Comparison of ENCODE assay signal across 13 cellular contexts in genomic region chr18:46502444-46502843, GRCh38.
DNase-seq lines count a peak whose midpoint lies in the region; TF ChIP-seq lines count a peak whose summit lies in the region.
"Had no signal": no experiment of that assay in that cellular context is flagged by ENCODE, and none has a peak within 500 bp of the region (broad histone marks: within the 10 kb centered on the region; RNA-seq: fewer than 3 reads in every experiment).

No MANE protein-coding gene starts in this region.

- H3K36me3 Mint-ChIP-seq in endodermal cell (ENCODE audit: low read depth): no peaks in the 10 kb centered on the region
- H3K36me3 Mint-ChIP-seq: brain had no signal

- no peaks in the 10 kb centered on the region for H3K79me2 ChIP-seq in mammary epithelial cell (ENCODE audit: insufficient read depth, low read length)

- H2AFZ ChIP-seq in mammary epithelial cell (ENCODE audit: low read depth, low read length): no peak overlapping the region

- intact Hi-C loops in mammary epithelial cell (cut with micrococcal nuclease): no loop called here
- intact Hi-C loops in head of caudate nucleus (cut with DNase I): no loop called here

- in situ Hi-C loops in T47D (cut with HindIII; ENCODE audit: low pct_unique_long_range_greater_than_20kb, low sequenced_read_pairs): no loop called here
- in situ Hi-C loops in mammary epithelial cell (cut with MboI; ENCODE audit: low sequenced_read_pairs in 2 of 2): loop anchor here in 1 of 2 donors (25.0 kb wide), 1 partner anchor 215 kb away; no protein-coding TSS in a partner anchor

- H3K4me1 ChIP-seq in mammary epithelial cell (ENCODE audit: insufficient read depth, low read length): no peaks in the 10 kb centered on the region
- H3K4me1 ChIP-seq in endodermal cell (ENCODE audit: control insufficient read depth, insufficient read depth, low read length): no peaks in the 10 kb centered on the region

- BruUV-seq in mammary epithelial cell (replicated peaks; lab: Mats Ljungman, UMichigan): no TSS peak

- no peak overlapping the region for H3K27ac Mint-ChIP-seq in endodermal cell
- H3K27ac Mint-ChIP-seq: activated T-cell treated with anti-CD3 and anti-CD28 coated beads, Interleukin-2, amount 50 U/mL, for 72 hours; brain; natural killer cell treated with Interleukin-12 subunit alpha and Interleukin-12 subunit beta and Interleukin-15 and Interleukin-18, amount 100 ng/mL, for 72 hours had no signal

- DNase-seq in T47D (ENCODE audit: low read depth in 1 of 2, low spot score in 1 of 2) (peak; percentile 5 to 54), mammary epithelial cell (no peak), NCI-H460 (ENCODE audit: extremely low read depth, low read depth) (peak; percentile 12), endodermal cell (peak; percentile 88), renal cortical epithelial cell (ENCODE audit: low read depth) (peak; percentile 7), NCI-H526 (lab: John Stamatoyannopoulos, UW) (no peak), head of caudate nucleus (no peak), DMS153 (lab: John Stamatoyannopoulos, UW) (no peak)
- DNase-seq: activated T-cell treated with anti-CD3 and anti-CD28 coated beads, Interleukin-2, amount 50 U/mL, for 72 hours; GF-D8; left colon had no signal

- dilution Hi-C loops in mammary epithelial cell (cut with HindIII; ENCODE audit: low sequenced_read_pairs): no loop called here

- no peak for TF ChIP-seq CTCF in mammary epithelial cell (conservative IDR thresholded peaks at IDR 0.05 in 1 of 2, IDR thresholded peaks at IDR 0.05 in 1 of 2; ENCODE audit: extremely low read depth in 1 of 2, insufficient read depth in 1 of 2, low read depth in 1 of 2, low read length in 2 of 2)
- TF ChIP-seq CTCF in endodermal cell (conservative IDR thresholded peaks at IDR 0.05): no peak

- H3K9me3 ChIP-seq in mammary epithelial cell (replicated peaks; ENCODE audit: insufficient read depth, low read length): no peaks in the 10 kb centered on the region
- H3K9me3 ChIP-seq in endodermal cell (ENCODE audit: control insufficient read depth, low read length): no peaks in the 10 kb centered on the region

- H3K36me3 ChIP-seq in mammary epithelial cell (ENCODE audit: insufficient read depth, low read length) (no peaks in the 10 kb centered on the region), endodermal cell (ENCODE audit: control insufficient read depth, insufficient read depth, low read length) (no peaks in the 10 kb centered on the region)

- H3K9me3 Mint-ChIP-seq in endodermal cell: no peaks in the 10 kb centered on the region
- H3K9me3 Mint-ChIP-seq: natural killer cell treated with Interleukin-12 subunit alpha and Interleukin-12 subunit beta and Interleukin-15 and Interleukin-18, amount 100 ng/mL, for 72 hours had no signal

- H3K27ac ChIP-seq in mammary epithelial cell (ENCODE audit: insufficient read depth, low read depth, low read length) (no peak overlapping the region), endodermal cell (ENCODE audit: low read depth, low read length) (no peak overlapping the region)

- 25% methylated on average over 2 of the region's 2 CpGs for WGBS in mammary epithelial cell (ENCODE audit: low coverage, missing lambda C conversion rate)
- 21% methylated on average over 2 of the region's 2 CpGs; no CpG with 5 or more reads in 1 of the 2 experiments for WGBS in endodermal cell (ENCODE audit: insufficient coverage in 1 of 2, insufficient read length in 1 of 2), 2 experiments

- H3K4me3 Mint-ChIP-seq in endodermal cell: no peak overlapping the region
- H3K4me3 Mint-ChIP-seq: activated T-cell treated with anti-CD3 and anti-CD28 coated beads, Interleukin-2, amount 50 U/mL, for 72 hours; brain; natural killer cell treated with Interleukin-12 subunit alpha and Interleukin-12 subunit beta and Interleukin-15 and Interleukin-18, amount 100 ng/mL, for 72 hours had no signal

- no peak overlapping the region for H3K4me2 ChIP-seq in mammary epithelial cell (ENCODE audit: insufficient read depth, low read depth, low read length)

- H3K27me3 ChIP-seq in mammary epithelial cell (ENCODE audit: insufficient read depth, low read length) (no peaks in the 10 kb centered on the region), endodermal cell (ENCODE audit: control insufficient read depth, insufficient read depth, low read length, poor library complexity, severe bottlenecking) (peaks cover 63% of the 10 kb centered on the region)

- H3K4me1 Mint-ChIP-seq in endodermal cell: no peaks in the 10 kb centered on the region
- H3K4me1 Mint-ChIP-seq: brain had no signal

- H3K4me3 ChIP-seq in mammary epithelial cell (replicated peaks in 1 of 3; ENCODE audit: insufficient read depth in 1 of 3, low read depth in 2 of 3, low read length in 3 of 3): no peak overlapping the region
- H3K4me3 ChIP-seq in endodermal cell (ENCODE audit: low read length): no peak overlapping the region

- CTCF ChIA-PET in mammary epithelial cell (lab: Charles Lee; ENCODE audit: low non-redundant PET): no interaction called here

- no peaks in the 10 kb centered on the region for H3K27me3 Mint-ChIP-seq in endodermal cell (ENCODE audit: insufficient read depth)

- no peaks in the 10 kb centered on the region for H4K20me1 ChIP-seq in mammary epithelial cell (ENCODE audit: insufficient read depth, low read length)

- H3K9ac ChIP-seq in mammary epithelial cell (ENCODE audit: insufficient read depth, low read length) (no peak overlapping the region), endodermal cell (ENCODE audit: extremely low read depth, low read length, poor library complexity, severe bottlenecking) (no peak overlapping the region)

Comparison
In these comparisons a context has a peak if more than half of its experiments do, and no peak if none do; other contexts are left out.
1. DNase-seq: peak in T47D (2 of 2), NCI-H460 (single experiment), endodermal cell (single experiment) and renal cortical epithelial cell (single experiment); none in mammary epithelial cell (single experiment), NCI-H526 (0 of 2), head of caudate nucleus (0 of 42) and DMS153 (single experiment).